16 cellular contexts compared by ENCODE assay signal in genomic region chr3:142944346-142944745, GRCh38. TPM values are rescaled to one million over a fixed set of nuclear protein-coding genes. Genes with fewer than 3 reads are reported as not detected.
DNase-seq lines count a peak whose midpoint lies in the region; ATAC-seq lines count a peak whose summit lies in the region.
"Had no signal": no experiment of that assay in that cellular context is flagged by ENCODE, and none has a peak within 500 bp of the region (broad histone marks: within the 10 kb centered on the region; RNA-seq: fewer than 3 reads in every experiment).

No MANE protein-coding gene starts in this region.

- H3K27me3 Mint-ChIP-seq in activated CD8-positive, alpha-beta memory T cell treated with anti-CD3 and anti-CD28 coated beads, Interleukin-2, amount 10 ng/mL, durations not matched to agents 7 days and 5 days = peaks cover 21% of the 10 kb centered on the region
- H3K27me3 Mint-ChIP-seq in T-helper 17 cell = peaks cover 32% of the 10 kb centered on the region

- no peaks in the 10 kb centered on the region for H3K9me3 Mint-ChIP-seq in activated CD8-positive, alpha-beta memory T cell treated with anti-CD3 and anti-CD28 coated beads, Interleukin-2, amount 10 ng/mL, durations not matched to agents 7 days and 5 days (ENCODE audit: low read depth)
- no peaks in the 10 kb centered on the region for H3K9me3 Mint-ChIP-seq in stimulated activated effector memory CD8-positive, alpha-beta T cell treated with anti-CD3 and anti-CD28 coated beads, Interleukin-12 subunit alpha, Interleukin-12 subunit beta, amount 100 ng/mL, for 72 hours
- H3K9me3 Mint-ChIP-seq: dendritic cell treated with granulocyte-macrophage colony-stimulating factor and Interleukin-4, amounts not matched to agents 40 ng/mL and 50 ng/mL, for 4 days; mesothelial cell of epicardium had no signal

- CTCF ChIA-PET in activated CD8-positive, alpha-beta memory T cell treated with anti-CD3 and anti-CD28 coated beads, Interleukin-2, amount 10 ng/mL, durations not matched to agents 7 days and 5 days (lab: Charles Lee) = interaction anchor here (0.7 to 4.6 kb wide), 3 partner anchors 13 to 115 kb away, joined by 3 to 24 read pairs (median 9); no protein-coding TSS in a partner anchor

- peaks cover 5% of the 10 kb centered on the region for H3K36me3 Mint-ChIP-seq in activated CD8-positive, alpha-beta memory T cell treated with anti-CD3 and anti-CD28 coated beads, Interleukin-2, amount 10 ng/mL, durations not matched to agents 7 days and 5 days
- no peaks in the 10 kb centered on the region for H3K36me3 Mint-ChIP-seq in T-helper 17 cell (ENCODE audit: low read depth)
- no peaks in the 10 kb centered on the region for H3K36me3 Mint-ChIP-seq in stimulated activated effector memory CD8-positive, alpha-beta T cell treated with anti-CD3 and anti-CD28 coated beads, Interleukin-12 subunit alpha, Interleukin-12 subunit beta, amount 100 ng/mL, for 72 hours
- H3K36me3 Mint-ChIP-seq: mesothelial cell of epicardium had no signal

- DNase-seq in activated CD8-positive, alpha-beta memory T cell treated with anti-CD3 and anti-CD28 coated beads, Interleukin-2, amount 10 ng/mL, durations not matched to agents 7 days and 5 days = no peak
- no peak for DNase-seq in activated CD8-positive, alpha-beta memory T cell treated with anti-CD3 and anti-CD28 coated beads for 24 hours
- DNase-seq in T-helper 17 cell (no peak), SIG-M5 treated with dmso at 0.1 percent for 504 hours (lab: John Stamatoyannopoulos, UW; ENCODE audit: unreplicated experiment) (no peak), left lobe of liver (ENCODE audit: low spot score) (no peak), cerebellar nuclear complex (lab: John Stamatoyannopoulos, UW) (no peak)
- DNase-seq in stimulated activated effector memory CD8-positive, alpha-beta T cell treated with anti-CD3 and anti-CD28 coated beads, Interleukin-12 subunit alpha, Interleukin-12 subunit beta, amount 100 ng/mL, for 72 hours (ENCODE audit: low spot score in 2 of 2) = no peak
- DNase-seq: amniotic stem cell; NCI-H510A treated with DMSO at 0.1 percent for 48 hours; stimulated activated CD8-positive, alpha-beta memory T cell treated with anti-CD3 and anti-CD28 coated beads, Interleukin-4, amount 100 ng/mL, for 48 hours; T1000; trophoblast cell had no signal

- peaks cover 39% of the 10 kb centered on the region for H3K4me1 Mint-ChIP-seq in activated CD8-positive, alpha-beta memory T cell treated with anti-CD3 and anti-CD28 coated beads, Interleukin-2, amount 10 ng/mL, durations not matched to agents 7 days and 5 days
- peaks cover 19% of the 10 kb centered on the region for H3K4me1 Mint-ChIP-seq in T-helper 17 cell
- H3K4me1 Mint-ChIP-seq in stimulated activated effector memory CD8-positive, alpha-beta T cell treated with anti-CD3 and anti-CD28 coated beads, Interleukin-12 subunit alpha, Interleukin-12 subunit beta, amount 100 ng/mL, for 72 hours = peaks cover 21% of the 10 kb centered on the region

- no peaks in the 10 kb centered on the region for H3K9me3 ChIP-seq in T-helper 17 cell (ENCODE audit: control insufficient read depth, low read length, poor library complexity, severe bottlenecking)
- H3K9me3 ChIP-seq: A549 had no signal

- peak overlapping the region; percentile 64 for H3K4me3 Mint-ChIP-seq in activated CD8-positive, alpha-beta memory T cell treated with anti-CD3 and anti-CD28 coated beads, Interleukin-2, amount 10 ng/mL, durations not matched to agents 7 days and 5 days
- H3K4me3 Mint-ChIP-seq in T-helper 17 cell = peak overlapping the region; percentile 72
- peak overlapping the region; percentile 57 for H3K4me3 Mint-ChIP-seq in stimulated activated effector memory CD8-positive, alpha-beta T cell treated with anti-CD3 and anti-CD28 coated beads, Interleukin-12 subunit alpha, Interleukin-12 subunit beta, amount 100 ng/mL, for 72 hours
- H3K4me3 Mint-ChIP-seq: dendritic cell treated with granulocyte-macrophage colony-stimulating factor and Interleukin-4, amounts not matched to agents 40 ng/mL and 50 ng/mL, for 4 days; mesothelial cell of epicardium had no signal

- H3K27ac Mint-ChIP-seq in activated CD8-positive, alpha-beta memory T cell treated with anti-CD3 and anti-CD28 coated beads, Interleukin-2, amount 10 ng/mL, durations not matched to agents 7 days and 5 days = peak overlapping the region; percentile 86
- peak overlapping the region; percentile 72 for H3K27ac Mint-ChIP-seq in T-helper 17 cell
- H3K27ac Mint-ChIP-seq in stimulated activated effector memory CD8-positive, alpha-beta T cell treated with anti-CD3 and anti-CD28 coated beads, Interleukin-12 subunit alpha, Interleukin-12 subunit beta, amount 100 ng/mL, for 72 hours = peak overlapping the region; percentile 80
- H3K27ac Mint-ChIP-seq: dendritic cell treated with granulocyte-macrophage colony-stimulating factor and Interleukin-4, amounts not matched to agents 40 ng/mL and 50 ng/mL, for 4 days; mesothelial cell of epicardium had no signal

- ATAC-seq in activated CD8-positive, alpha-beta memory T cell treated with anti-CD3 and anti-CD28 coated beads, Interleukin-2, amount 10 ng/mL, durations not matched to agents 7 days and 5 days = peak; percentile 62
- ATAC-seq in HG02884 (IDR thresholded peaks at IDR 0.05; ENCODE audit: unreplicated experiment) (peak; percentile 54), T-helper 17 cell (peak; percentile 40), left lobe of liver (no peak)
- ATAC-seq in stimulated activated effector memory CD8-positive, alpha-beta T cell treated with anti-CD3 and anti-CD28 coated beads, Interleukin-12 subunit alpha, Interleukin-12 subunit beta, amount 100 ng/mL, for 72 hours = peak; percentile 47
- ATAC-seq: A549 had no signal

RNA-seq across cellular contexts. Expression of gene PAQR9, which starts 19.1 kb away (rescaled TPM):
- total RNA-seq in activated CD8-positive, alpha-beta memory T cell treated with anti-CD3 and anti-CD28 coated beads, Interleukin-2, amount 10 ng/mL, durations not matched to agents 7 days and 5 days = not detected
- total RNA-seq in T-helper 17 cell (not detected), left lobe of liver (11.5 TPM)
- total RNA-seq: mesothelial cell of epicardium had no signal

RNA-seq across cellular contexts. Expression of gene PCOLCE2, which starts 55.5 kb away (rescaled TPM):
- total RNA-seq in activated CD8-positive, alpha-beta memory T cell treated with anti-CD3 and anti-CD28 coated beads, Interleukin-2, amount 10 ng/mL, durations not matched to agents 7 days and 5 days = not detected
- total RNA-seq in T-helper 17 cell (not detected), left lobe of liver (8.2 TPM)

RNA-seq across cellular contexts. Expression of gene U2SURP, which starts 57.0 kb away (rescaled TPM):
- total RNA-seq in activated CD8-positive, alpha-beta memory T cell treated with anti-CD3 and anti-CD28 coated beads, Interleukin-2, amount 10 ng/mL, durations not matched to agents 7 days and 5 days = 100 to 1,000 TPM; 155 to 163 TPM
- total RNA-seq in T-helper 17 cell = 100 to 1,000 TPM; 145 to 171 TPM
- 25.6 TPM for total RNA-seq in left lobe of liver

Comparison
In these comparisons a context has a peak if more than half of its experiments do, and no peak if none do; other contexts are left out.
1. RNA of gene PAQR9, which starts 19.1 kb away (total RNA-seq): 11.5 TPM in left lobe of liver (single experiment); not detected in activated CD8-positive, alpha-beta memory T cell treated with anti-CD3 and anti-CD28 coated beads, Interleukin-2, amount 10 ng/mL, durations not matched to agents 7 days and 5 days and not detected in T-helper 17 cell; every median in the first group is over 10 times any median in the second.
2. Peak in every context shown above with its lines, with median percentiles within 50 percentile points of each other: H3K27ac Mint-ChIP-seq and H3K4me3 Mint-ChIP-seq.